In genomic region chr5:52339285-52339684, GRCh38 we compare ENCODE assay signal across 21 cellular contexts.
"Had no signal": no experiment of that assay in that cellular context is flagged by ENCODE, and none has a peak within 500 bp of the region (broad histone marks: within the 10 kb centered on the region; RNA-seq: fewer than 3 reads in every experiment).

No MANE protein-coding gene starts in this region.

- H3K27ac Mint-ChIP-seq: activated naive CD8-positive, alpha-beta T cell treated with anti-CD3 and anti-CD28 coated beads, Interleukin-2, amount 10 ng/mL, durations not matched to agents 7 days and 5 days; activated T-helper 17 cell treated with anti-CD3 and anti-CD28 coated beads, Interleukin-2, amount 50 U/mL, for 72 hours; nephron; stimulated activated naive B cell treated with anti-CD40 and anti-IgM and Interleukin-4, amounts not matched to agents 10 μg/mL and 1 μg/mL and 100 μg/mL, for 72 hours had no signal

- H3K4me1 ChIP-seq: gastroesophageal sphincter, heart left ventricle, left ventricle myocardium inferior, sigmoid colon, thyroid gland had no signal

- H3K27me3 Mint-ChIP-seq: activated naive CD8-positive, alpha-beta T cell treated with anti-CD3 and anti-CD28 coated beads, Interleukin-2, amount 10 ng/mL, durations not matched to agents 7 days and 5 days; activated T-helper 17 cell treated with anti-CD3 and anti-CD28 coated beads, Interleukin-2, amount 50 U/mL, for 72 hours; stimulated activated naive B cell treated with anti-CD40 and anti-IgM and Interleukin-4, amounts not matched to agents 10 μg/mL and 1 μg/mL and 100 μg/mL, for 72 hours had no signal

- H3K27me3 ChIP-seq: cardiac muscle cell, esophagus muscularis mucosa, gastroesophageal sphincter, heart left ventricle, sigmoid colon, thyroid gland had no signal

- H3K4me3 Mint-ChIP-seq: activated naive CD8-positive, alpha-beta T cell treated with anti-CD3 and anti-CD28 coated beads, Interleukin-2, amount 10 ng/mL, durations not matched to agents 7 days and 5 days; activated T-helper 17 cell treated with anti-CD3 and anti-CD28 coated beads, Interleukin-2, amount 50 U/mL, for 72 hours; nephron; stimulated activated naive B cell treated with anti-CD40 and anti-IgM and Interleukin-4, amounts not matched to agents 10 μg/mL and 1 μg/mL and 100 μg/mL, for 72 hours had no signal

- ATAC-seq: activated T-helper 17 cell treated with anti-CD3 and anti-CD28 coated beads, Interleukin-2, amount 50 U/mL, for 72 hours; gastroesophageal sphincter; heart left ventricle; stimulated activated naive B cell treated with anti-CD40 and anti-IgM and Interleukin-4, amounts not matched to agents 10 μg/mL and 1 μg/mL and 100 μg/mL, for 72 hours had no signal

- H3K9me3 ChIP-seq: thyroid gland had no signal

- H3K4me3 ChIP-seq: cardiac muscle cell, esophagus muscularis mucosa, gastroesophageal sphincter, heart left ventricle, left ventricle myocardium inferior, sigmoid colon, thyroid gland had no signal

- DNase-seq: activated CD4-positive, alpha-beta T cell treated with anti-CD3 and anti-CD28 coated beads, Interleukin-2, amount 50 U/mL, for 48 hours; activated naive CD4-positive, alpha-beta T cell treated with Interleukin-2 at 50 U/mL for 16 hours; activated naive CD8-positive, alpha-beta T cell treated with anti-CD3 and anti-CD28 coated beads, Interleukin-2, amount 10 ng/mL, durations not matched to agents 7 days and 5 days; amygdala; dermis blood vessel endothelial cell; effector memory CD4-positive, alpha-beta T cell; heart left ventricle; kidney glomerular epithelial cell; left ventricle myocardium inferior; mammary epithelial cell; midbrain; nucleus accumbens; posterior cingulate gyrus; sigmoid colon; stimulated activated naive B cell treated with anti-CD40 and anti-IgM and Interleukin-4, amounts not matched to agents 10 μg/mL and 1 μg/mL and 100 μg/mL, for 72 hours; thyroid gland had no signal

- H3K36me3 Mint-ChIP-seq: activated naive CD8-positive, alpha-beta T cell treated with anti-CD3 and anti-CD28 coated beads, Interleukin-2, amount 10 ng/mL, durations not matched to agents 7 days and 5 days; stimulated activated naive B cell treated with anti-CD40 and anti-IgM and Interleukin-4, amounts not matched to agents 10 μg/mL and 1 μg/mL and 100 μg/mL, for 72 hours had no signal

- H3K4me1 Mint-ChIP-seq: activated naive CD8-positive, alpha-beta T cell treated with anti-CD3 and anti-CD28 coated beads, Interleukin-2, amount 10 ng/mL, durations not matched to agents 7 days and 5 days; activated T-helper 17 cell treated with anti-CD3 and anti-CD28 coated beads, Interleukin-2, amount 50 U/mL, for 72 hours; stimulated activated naive B cell treated with anti-CD40 and anti-IgM and Interleukin-4, amounts not matched to agents 10 μg/mL and 1 μg/mL and 100 μg/mL, for 72 hours had no signal

- H3K27ac ChIP-seq: cardiac muscle cell, esophagus muscularis mucosa, gastroesophageal sphincter, heart left ventricle, left ventricle myocardium inferior, sigmoid colon, thyroid gland had no signal

- H3K36me3 ChIP-seq: cardiac muscle cell, esophagus muscularis mucosa, gastroesophageal sphincter, heart left ventricle, left ventricle myocardium inferior, sigmoid colon, thyroid gland had no signal

- H3K9me3 Mint-ChIP-seq: activated naive CD8-positive, alpha-beta T cell treated with anti-CD3 and anti-CD28 coated beads, Interleukin-2, amount 10 ng/mL, durations not matched to agents 7 days and 5 days; activated T-helper 17 cell treated with anti-CD3 and anti-CD28 coated beads, Interleukin-2, amount 50 U/mL, for 72 hours had no signal
